In the genomic region with DNA sequence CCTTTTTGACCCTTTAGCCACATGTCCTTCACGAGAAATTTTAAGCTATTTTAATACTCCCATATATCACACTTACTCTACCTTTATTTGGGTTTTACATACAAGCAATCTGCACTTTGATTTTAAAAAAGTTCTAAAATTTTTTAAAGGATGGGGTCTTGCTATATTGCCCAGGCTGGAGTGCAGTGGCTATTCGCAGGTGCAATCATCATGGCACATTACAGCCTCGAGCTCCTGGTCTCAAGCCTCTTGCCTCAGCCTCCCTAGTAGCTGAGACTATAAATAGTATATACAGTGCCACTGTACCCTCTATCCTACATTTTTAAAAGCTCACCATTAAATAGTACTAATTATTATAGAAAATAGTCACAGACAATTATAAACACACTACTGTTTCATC, we compare ENCODE assay signal across 29 cellular contexts.
"Had no signal": no experiment of that assay in that cellular context is flagged by ENCODE, and none has a peak within 500 bp of the region (broad histone marks: within the 10 kb centered on the region; RNA-seq: fewer than 3 reads in every experiment).

No MANE protein-coding gene starts in this region.

- H3K4me1 Mint-ChIP-seq: endodermal cell had no signal

- H3K9me3 ChIP-seq: colonic mucosa, gastrocnemius medialis had no signal

- H3K27ac Mint-ChIP-seq: dendritic cell treated with granulocyte-macrophage colony-stimulating factor and Interleukin-4, amounts not matched to agents 40 ng/mL and 50 ng/mL, for 4 days; endodermal cell had no signal

- ATAC-seq: effector memory CD8-positive, alpha-beta T cell; esophagus mucosa; foreskin keratinocyte; gastrocnemius medialis; gastroesophageal sphincter; heart left ventricle; heart right ventricle had no signal

- H3K27me3 ChIP-seq: colonic mucosa, dorsolateral prefrontal cortex, esophagus muscularis mucosa, esophagus squamous epithelium, foreskin keratinocyte, gastrocnemius medialis, gastroesophageal sphincter, heart left ventricle, heart right ventricle had no signal

- H3K4me1 ChIP-seq: colonic mucosa, esophagus squamous epithelium, foreskin keratinocyte, gastrocnemius medialis, gastroesophageal sphincter, heart left ventricle had no signal

- H3K27me3 Mint-ChIP-seq: dendritic cell treated with granulocyte-macrophage colony-stimulating factor and Interleukin-4, amounts not matched to agents 40 ng/mL and 50 ng/mL, for 4 days; effector memory CD8-positive, alpha-beta T cell had no signal

- DNase-seq: colonic mucosa; cortex of kidney; dermis blood vessel endothelial cell; dorsolateral prefrontal cortex; effector CD4-positive, alpha-beta T cell; effector CD8-positive, alpha-beta T cell; effector memory CD4-positive, alpha-beta T cell; effector memory CD8-positive, alpha-beta T cell; endodermal cell; erythroblast; esophagus squamous epithelium; foreskin fibroblast; foreskin keratinocyte; foreskin melanocyte; gastrocnemius medialis; glutamatergic neuron; head of caudate nucleus; heart left ventricle; heart right ventricle had no signal

- H3K4me3 ChIP-seq: colonic mucosa, coronary artery, dorsolateral prefrontal cortex, esophagus muscularis mucosa, esophagus squamous epithelium, gastrocnemius medialis, gastroesophageal sphincter, heart left ventricle, heart right ventricle had no signal

- FAIRE-seq: colon, endometrium, endothelial cell of umbilical vein, frontal cortex had no signal

- H3K27ac ChIP-seq: colonic mucosa, coronary artery, dorsolateral prefrontal cortex, epithelial cell of prostate, esophagus muscularis mucosa, esophagus squamous epithelium, foreskin keratinocyte, gastrocnemius medialis, gastroesophageal sphincter, heart left ventricle, heart right ventricle had no signal

- H3K4me3 Mint-ChIP-seq: dendritic cell treated with granulocyte-macrophage colony-stimulating factor and Interleukin-4, amounts not matched to agents 40 ng/mL and 50 ng/mL, for 4 days; effector memory CD8-positive, alpha-beta T cell; endodermal cell had no signal
